13 cellular contexts compared by ENCODE assay signal in the genomic region with DNA sequence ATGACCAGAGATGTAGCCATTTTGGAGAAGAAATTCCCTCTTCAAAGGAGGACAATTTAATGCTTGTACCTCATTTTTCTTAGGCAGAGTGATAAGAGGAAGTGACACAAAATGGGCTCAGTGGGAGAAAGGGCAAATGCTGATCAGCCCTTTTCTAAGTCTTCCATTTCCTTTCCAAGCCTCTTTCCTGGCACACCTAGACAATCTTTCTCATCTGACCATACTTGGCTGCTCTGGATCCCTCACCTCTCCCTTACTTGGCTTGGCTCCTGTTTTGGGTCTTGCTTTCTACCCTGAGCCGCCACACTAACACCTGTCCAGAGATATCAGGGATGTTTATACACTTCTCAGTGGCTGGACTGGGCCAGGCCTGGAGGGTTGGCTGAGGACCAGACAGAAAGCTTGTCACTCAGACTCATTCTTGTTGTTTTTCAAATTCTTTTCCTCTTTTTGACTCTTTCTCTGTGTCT. TPM values are rescaled to one million over a fixed set of nuclear protein-coding genes. Genes with fewer than 3 reads are reported as not detected.
DNase-seq lines count a peak whose midpoint lies in the region; ATAC-seq, FAIRE-seq and TF ChIP-seq lines count a peak whose summit lies in the region.
"Had no signal": no experiment of that assay in that cellular context is flagged by ENCODE, and none has a peak within 500 bp of the region (broad histone marks: within the 10 kb centered on the region; RNA-seq: fewer than 3 reads in every experiment).

No MANE protein-coding gene starts in this region.

- CTCF ChIA-PET in HepG2 (lab: Yijun Ruan, JAX; ENCODE audit: low intra/inter-chr PET ratio, low total read pairs), result no interaction called here

- POLR2A ChIA-PET in HepG2 (lab: Yijun Ruan, JAX), result interaction anchor here (1.3 kb wide), 1 partner anchor 69 kb away, joined by 4 read pairs; no protein-coding TSS in a partner anchor

- DNase-seq in HepG2 (ENCODE audit: low spot score), result no peak
- no peak for DNase-seq in naive B cell
- DNase-seq in NCI-H774 (lab: John Stamatoyannopoulos, UW), result no peak
- no peak for DNase-seq in GM23338 (ENCODE audit: low spot score)
- DNase-seq in NCI-H1105 (lab: John Stamatoyannopoulos, UW), result no peak
- DNase-seq: brain microvascular endothelial cell, foreskin melanocyte, HFFc6, WERI-Rb-1 had no signal

- BruUV-seq in HepG2 (replicated peaks; lab: Mats Ljungman, UMichigan), result no TSS peak

- H3K4me1 ChIP-seq in liver (ENCODE audit: control insufficient read depth in 4 of 4, insufficient read depth in 4 of 4, low read length in 3 of 4) (peaks cover 25 to 54% (median 35%) of the 10 kb centered on the region in 4 donors), HepG2 (ENCODE audit: insufficient read depth, low read length) (peaks cover 93% of the 10 kb centered on the region), GM23338 (ENCODE audit: insufficient read depth) (peaks cover 20% of the 10 kb centered on the region)

- H3K27ac Mint-ChIP-seq in naive B cell (peak overlapping the region in 5 of 6 donors; percentile 72 to 95 (median 78)), GM23338 (no peak overlapping the region)

- H3K9ac ChIP-seq in liver (ENCODE audit: low read depth in 1 of 2, low read length in 2 of 2), result no peak overlapping the region
- H3K9ac ChIP-seq in HepG2 (ENCODE audit: insufficient read depth, low read depth, low read length), result no peak overlapping the region

- peak overlapping the region; percentile 21 to 44 for H3K27ac ChIP-seq in liver (ENCODE audit: low read depth in 1 of 2, low read length in 2 of 2)
- no peak overlapping the region for H3K27ac ChIP-seq in HepG2 (ENCODE audit: extremely low read length, insufficient read depth, low read length)
- H3K27ac ChIP-seq in cingulate gyrus (ENCODE audit: low read depth, low read length), result peak overlapping the region; percentile 23
- no peak overlapping the region for H3K27ac ChIP-seq in GM23338 (ENCODE audit: low read depth)
- H3K27ac ChIP-seq: brain microvascular endothelial cell, WERI-Rb-1 had no signal

- no peak for TF ChIP-seq EP300 in HepG2 (IDR thresholded peaks at IDR 0.05; ENCODE audit: low read depth in 2 of 2, low read length in 2 of 2)
- no peak for TF ChIP-seq EP300 in HepG2 (CRISPR knock-in tag; IDR thresholded peaks at IDR 0.05; ENCODE audit: borderline replicate concordance)

- no peaks in the 10 kb centered on the region for H3K27me3 Mint-ChIP-seq in naive B cell
- peaks cover 3% of the 10 kb centered on the region for H3K27me3 Mint-ChIP-seq in GM23338 (ENCODE audit: insufficient read depth, low read depth, poor library complexity)

- ATAC-seq in HepG2 (no peak), naive B cell (ENCODE audit: low read depth in 2 of 2) (no peak), GM23338 (no peak), GM21825 (IDR thresholded peaks at IDR 0.05; ENCODE audit: unreplicated experiment) (no peak)

- peaks cover 32 to 55% (median 33%) of the 10 kb centered on the region in 3 donors for H3K4me1 Mint-ChIP-seq in naive B cell
- peaks cover 25% of the 10 kb centered on the region for H3K4me1 Mint-ChIP-seq in GM23338

- H3K4me3 ChIP-seq in liver (ENCODE audit: low read depth in 1 of 3, low read length in 3 of 3) (no peak overlapping the region), HepG2 (replicated peaks in 1 of 3; ENCODE audit: insufficient read depth in 1 of 3, low read depth in 2 of 3, low read length in 3 of 3) (no peak overlapping the region), GM23338 (no peak overlapping the region)

- no peak overlapping the region for H2AFZ ChIP-seq in HepG2 (ENCODE audit: low read length)
- H2AFZ ChIP-seq in GM23338, result no peak overlapping the region

- no peak for TF ChIP-seq POLR2A in HepG2 (IDR thresholded peaks at IDR 0.05; ENCODE audit: insufficient read depth in 1 of 2, low read depth in 2 of 2, low read length in 2 of 2)

- H3K4me2 ChIP-seq in HepG2 (ENCODE audit: low read depth, low read length) (no peak overlapping the region), GM23338 (no peak overlapping the region)

- 29% methylated on average over 1 of the region's 1 CpG for WGBS in liver
- WGBS in HepG2 (ENCODE audit: low lambda C conversion rate), result 9% methylated on average over 1 of the region's 1 CpG

- in situ Hi-C loops in HepG2 (cut with HindIII; ENCODE audit: extremely low pct_ligation_motif_present, low pct_unique_long_range_greater_than_20kb), result no loop called here

- H4K20me1 ChIP-seq in HepG2 (ENCODE audit: insufficient read depth, low read length) (no peaks in the 10 kb centered on the region), GM23338 (replicated peaks; ENCODE audit: insufficient read depth) (no peaks in the 10 kb centered on the region)

- H3F3A ChIP-seq in GM23338 (replicated peaks; ENCODE audit: low read depth), result no peaks in the 10 kb centered on the region

- H3K4me3 Mint-ChIP-seq in naive B cell, result peak overlapping the region in 6 of 8 donors; percentile 0 to 76 (median 28)
- H3K4me3 Mint-ChIP-seq in GM23338, result no peak overlapping the region
- H3K4me3 Mint-ChIP-seq: HFFc6 had no signal

- no peaks in the 10 kb centered on the region for H3K9me3 ChIP-seq in liver (ENCODE audit: control insufficient read depth in 4 of 4, low read length in 3 of 4)
- no peaks in the 10 kb centered on the region for H3K9me3 ChIP-seq in HepG2 (ENCODE audit: low read length)

- H3K27me3 ChIP-seq in liver (ENCODE audit: control insufficient read depth in 4 of 4, insufficient read depth in 4 of 4, low read length in 3 of 4), result no peaks in the 10 kb centered on the region
- H3K27me3 ChIP-seq in HepG2 (ENCODE audit: control insufficient read depth in 1 of 2, insufficient read depth in 2 of 2, low read length in 2 of 2), result no peaks in the 10 kb centered on the region
- H3K27me3 ChIP-seq in GM23338 (ENCODE audit: insufficient read depth), result no peaks in the 10 kb centered on the region
- H3K27me3 ChIP-seq: brain microvascular endothelial cell had no signal

- no peaks in the 10 kb centered on the region for H3K9me3 Mint-ChIP-seq in naive B cell
- no peaks in the 10 kb centered on the region for H3K9me3 Mint-ChIP-seq in GM23338
- H3K9me3 Mint-ChIP-seq: HFFc6 had no signal

- H3K36me3 ChIP-seq in liver (ENCODE audit: control insufficient read depth in 4 of 4, insufficient read depth in 3 of 4, low read depth in 1 of 4, low read length in 3 of 4), result peaks cover 0 to 4% (median 0%) of the 10 kb centered on the region in 4 donors
- no peaks in the 10 kb centered on the region for H3K36me3 ChIP-seq in HepG2 (replicated peaks in 1 of 2; ENCODE audit: control insufficient read depth in 1 of 2, insufficient read depth in 2 of 2, low read length in 2 of 2)
- H3K36me3 ChIP-seq in GM23338 (ENCODE audit: insufficient read depth), result no peaks in the 10 kb centered on the region
- H3K36me3 ChIP-seq: brain microvascular endothelial cell, WERI-Rb-1 had no signal

- TF ChIP-seq CTCF in liver (IDR thresholded peaks at IDR 0.05; ENCODE audit: low read depth, low read length, missing input control) (no peak), HepG2 (CRISPR knock-in tag; IDR thresholded peaks at IDR 0.05) (no peak), GM23338 (conservative IDR thresholded peaks at IDR 0.05; ENCODE audit: low read depth in 2 of 2) (no peak)

- no peaks in the 10 kb centered on the region for H3K9me2 ChIP-seq in GM23338 (ENCODE audit: insufficient read depth)

- peak in 1 of 2 donors; percentile 31 for TF ChIP-seq RAD21 in liver (IDR thresholded peaks at IDR 0.05)
- no peak for TF ChIP-seq RAD21 in HepG2 (CRISPR knock-in tag; IDR thresholded peaks at IDR 0.05)

- no peak for FAIRE-seq in HepG2 (lab: Jason Lieb, UNC)

- H3K36me3 Mint-ChIP-seq in naive B cell (no peaks in the 10 kb centered on the region), GM23338 (ENCODE audit: low read depth) (no peaks in the 10 kb centered on the region)

- H3K79me2 ChIP-seq in HepG2 (ENCODE audit: insufficient read depth, low read length) (no peaks in the 10 kb centered on the region), GM23338 (replicated peaks; ENCODE audit: insufficient read depth) (no peaks in the 10 kb centered on the region)

- intact Hi-C loops in HepG2 (cut with micrococcal nuclease; ENCODE audit: unreplicated experiment), result no loop called here

RNA-seq across cellular contexts. Expression of a gene that starts 13.1 kb away (rescaled TPM):
- 100 to 1,000 TPM in 1 of 2 donors, 10 to 100 TPM in 1; 84.7 to 223 TPM for total RNA-seq in liver
- 10 to 100 TPM; 53.8 to 99.2 TPM for polyA plus RNA-seq in liver
- total RNA-seq in HepG2 (2016; rRNA removed; fragmentation: Illumina TruSeq; extraction: Trizol), result 24.4 and 25.4 TPM in 2 replicates
- total RNA-seq in HepG2 (2016; cell fraction: cytosol; rRNA removed; fragmentation: Illumina TruSeq; extraction: Trizol; ENCODE audit: low read depth), result 4.1 and 4.3 TPM in 2 replicates
- total RNA-seq in HepG2 (2016; cell fraction: insoluble cytoplasmic fraction; rRNA removed; fragmentation: Illumina TruSeq; extraction: Trizol), result 23.8 and 24.4 TPM in 2 replicates
- total RNA-seq in HepG2 (2016; cell fraction: membrane; rRNA removed; fragmentation: Illumina TruSeq; extraction: Trizol), result 11.5 and 11.6 TPM in 2 replicates
- total RNA-seq in HepG2 (2016; cell fraction: nucleus; rRNA removed; fragmentation: Illumina TruSeq; extraction: Trizol), result 34.7 and 39.5 TPM in 2 replicates
- 237 and 283 TPM in 2 replicates for polyA plus RNA-seq in HepG2 (2011; rRNA removed)
- 133 and 240 TPM in 2 replicates for polyA plus RNA-seq in HepG2 (2011; cell fraction: cytosol; rRNA removed)
- polyA plus RNA-seq in HepG2 (2011; cell fraction: nucleus; rRNA removed), result 150 and 152 TPM in 2 replicates
- 191 and 204 TPM in 2 replicates for polyA plus RNA-seq in HepG2 (2012)
- polyA plus RNA-seq in HepG2 (2016; cell fraction: cytosol; fragmentation: Illumina TruSeq; extraction: Trizol; ENCODE audit: low read depth), result 1.0 and 1.3 TPM in 2 replicates
- polyA plus RNA-seq in HepG2 (2016; cell fraction: insoluble cytoplasmic fraction; fragmentation: Illumina TruSeq; extraction: Trizol; ENCODE audit: low read depth), result 19.6 and 21.5 TPM in 2 replicates
- polyA plus RNA-seq in HepG2 (2016; cell fraction: membrane; fragmentation: Illumina TruSeq; extraction: Trizol; ENCODE audit: low read depth), result 3.9 and 4.1 TPM in 2 replicates
- polyA plus RNA-seq in HepG2 (2016; cell fraction: nucleus; fragmentation: Illumina TruSeq; extraction: Trizol; ENCODE audit: insufficient read depth, low read depth), result 35.2 and 39.0 TPM in 2 replicates
- polyA minus RNA-seq in HepG2 (2011; rRNA and poly(A)+ RNA removed; ENCODE audit: low replicate concordance), result 132 and 425 TPM in 2 replicates
- polyA minus RNA-seq in HepG2 (2011; cell fraction: cytosol; rRNA and poly(A)+ RNA removed), result 117 and 168 TPM in 2 replicates
- 259 and 346 TPM in 2 replicates for polyA minus RNA-seq in HepG2 (2011; cell fraction: nucleus; rRNA and poly(A)+ RNA removed)
- polyA plus RNA-seq in naive B cell (ENCODE audit: low read depth in 6 of 6), result 1,000 to 10,000 TPM; 2,524 to 6,933 (median 5,735) TPM
- 29.1 and 31.5 TPM in 2 replicates for total RNA-seq in GM23338 (2014; rRNA removed; shearing (Covaris generic))
- 19.5 and 22.8 TPM in 2 replicates for polyA plus RNA-seq in GM23338 (2016; fragmentation: Nextera tagmentation; extraction: Ambion mirVana)

RNA-seq across cellular contexts. Expression of a gene that starts 18.8 kb away (rescaled TPM):
- 10 to 100 TPM; 11.9 to 12.7 TPM for total RNA-seq in liver
- polyA plus RNA-seq in liver, result 10 to 100 TPM; 19.8 to 23.4 TPM
- total RNA-seq in HepG2 (2016; rRNA removed; fragmentation: Illumina TruSeq; extraction: Trizol), result 12.4 and 15.3 TPM in 2 replicates
- total RNA-seq in HepG2 (2016; cell fraction: cytosol; rRNA removed; fragmentation: Illumina TruSeq; extraction: Trizol; ENCODE audit: low read depth), result 7.1 and 7.5 TPM in 2 replicates
- total RNA-seq in HepG2 (2016; cell fraction: insoluble cytoplasmic fraction; rRNA removed; fragmentation: Illumina TruSeq; extraction: Trizol), result 12.8 and 14.4 TPM in 2 replicates
- 15.4 and 17.0 TPM in 2 replicates for total RNA-seq in HepG2 (2016; cell fraction: membrane; rRNA removed; fragmentation: Illumina TruSeq; extraction: Trizol)
- total RNA-seq in HepG2 (2016; cell fraction: nucleus; rRNA removed; fragmentation: Illumina TruSeq; extraction: Trizol), result 5.4 and 6.2 TPM in 2 replicates
- polyA plus RNA-seq in HepG2 (2011; rRNA removed), result 10.8 and 11.5 TPM in 2 replicates
- 7.4 and 7.9 TPM in 2 replicates for polyA plus RNA-seq in HepG2 (2011; cell fraction: cytosol; rRNA removed)
- polyA plus RNA-seq in HepG2 (2011; cell fraction: nucleus; rRNA removed), result 5.1 and 6.2 TPM in 2 replicates
- 14.4 and 20.2 TPM in 2 replicates for polyA plus RNA-seq in HepG2 (2012)
- 10.0 and 10.7 TPM in 2 replicates for polyA plus RNA-seq in HepG2 (2016; cell fraction: cytosol; fragmentation: Illumina TruSeq; extraction: Trizol; ENCODE audit: low read depth)
- 21.5 and 23.2 TPM in 2 replicates for polyA plus RNA-seq in HepG2 (2016; cell fraction: insoluble cytoplasmic fraction; fragmentation: Illumina TruSeq; extraction: Trizol; ENCODE audit: low read depth)
- polyA plus RNA-seq in HepG2 (2016; cell fraction: membrane; fragmentation: Illumina TruSeq; extraction: Trizol; ENCODE audit: low read depth), result 20.0 and 21.6 TPM in 2 replicates
- 11.4 and 13.9 TPM in 2 replicates for polyA plus RNA-seq in HepG2 (2016; cell fraction: nucleus; fragmentation: Illumina TruSeq; extraction: Trizol; ENCODE audit: insufficient read depth, low read depth)
- 2.5 and 3.4 TPM in 2 replicates for polyA minus RNA-seq in HepG2 (2011; rRNA and poly(A)+ RNA removed; ENCODE audit: low replicate concordance)
- polyA minus RNA-seq in HepG2 (2011; cell fraction: cytosol; rRNA and poly(A)+ RNA removed), result 2.5 and 4.6 TPM in 2 replicates
- polyA minus RNA-seq in HepG2 (2011; cell fraction: nucleus; rRNA and poly(A)+ RNA removed), result 5.0 and 6.6 TPM in 2 replicates
- polyA plus RNA-seq in naive B cell (ENCODE audit: low read depth in 6 of 6), result 100 to 1,000 TPM in 1 of 6 donors, 10 to 100 TPM in 5; 79.5 to 202 (median 91.7) TPM
- total RNA-seq in GM23338 (2014; rRNA removed; shearing (Covaris generic)), result 0.82 and 3.1 TPM in 2 replicates
- polyA plus RNA-seq in GM23338 (2016; fragmentation: Nextera tagmentation; extraction: Ambion mirVana), result 9.5 and 9.8 TPM in 2 replicates

RNA-seq across cellular contexts. Expression of a gene that starts 18.9 kb away (rescaled TPM):
- total RNA-seq in liver (under 1 TPM in 1 of 2 donors, not detected in 1; 0.17 TPM), HepG2 (2016; rRNA removed; fragmentation: Illumina TruSeq; extraction: Trizol) (0.07 and 0.14 TPM in 2 replicates)
- polyA plus RNA-seq in liver (under 1 TPM; 0.06 to 0.13 TPM), HepG2 (2011; rRNA removed) (0.05 and 0.07 TPM in 2 replicates), naive B cell (ENCODE audit: low read depth in 6 of 6) (under 1 TPM in 2 of 6 donors, not detected in 4; 0.15 to 0.27 TPM), GM23338 (2016; fragmentation: Nextera tagmentation; extraction: Ambion mirVana) (0.09 and 0.16 TPM in 2 replicates)
- not detected in 2 replicates for total RNA-seq in HepG2 (2016; cell fraction: cytosol; rRNA removed; fragmentation: Illumina TruSeq; extraction: Trizol; ENCODE audit: low read depth)
- total RNA-seq in HepG2 (2016; cell fraction: insoluble cytoplasmic fraction; rRNA removed; fragmentation: Illumina TruSeq; extraction: Trizol), result 0.04 TPM in 1 of 2 replicates, not detected in the other
- total RNA-seq in HepG2 (2016; cell fraction: membrane; rRNA removed; fragmentation: Illumina TruSeq; extraction: Trizol), result 0.03 and 0.07 TPM in 2 replicates
- 0.13 and 0.19 TPM in 2 replicates for total RNA-seq in HepG2 (2016; cell fraction: nucleus; rRNA removed; fragmentation: Illumina TruSeq; extraction: Trizol)
- 0.04 and 0.05 TPM in 2 replicates for polyA plus RNA-seq in HepG2 (2011; cell fraction: cytosol; rRNA removed)
- 0.47 and 0.53 TPM in 2 replicates for polyA plus RNA-seq in HepG2 (2011; cell fraction: nucleus; rRNA removed)
- polyA plus RNA-seq in HepG2 (2012), result 0.11 and 0.19 TPM in 2 replicates
- not detected in 2 replicates for polyA plus RNA-seq in HepG2 (2016; cell fraction: cytosol; fragmentation: Illumina TruSeq; extraction: Trizol; ENCODE audit: low read depth)
- polyA plus RNA-seq in HepG2 (2016; cell fraction: insoluble cytoplasmic fraction; fragmentation: Illumina TruSeq; extraction: Trizol; ENCODE audit: low read depth), result 0.08 TPM in 1 of 2 replicates, not detected in the other
- 0.05 TPM in 1 of 2 replicates, not detected in the other for polyA plus RNA-seq in HepG2 (2016; cell fraction: membrane; fragmentation: Illumina TruSeq; extraction: Trizol; ENCODE audit: low read depth)
- polyA plus RNA-seq in HepG2 (2016; cell fraction: nucleus; fragmentation: Illumina TruSeq; extraction: Trizol; ENCODE audit: insufficient read depth, low read depth), result 0.12 and 0.16 TPM in 2 replicates
- polyA minus RNA-seq in HepG2 (2011; rRNA and poly(A)+ RNA removed; ENCODE audit: low replicate concordance), result 0.08 and 1.4 TPM in 2 replicates
- not detected in 2 replicates for polyA minus RNA-seq in HepG2 (2011; cell fraction: cytosol; rRNA and poly(A)+ RNA removed)
- polyA minus RNA-seq in HepG2 (2011; cell fraction: nucleus; rRNA and poly(A)+ RNA removed), result 0.25 and 0.39 TPM in 2 replicates
- 0.35 and 2.2 TPM in 2 replicates for total RNA-seq in GM23338 (2014; rRNA removed; shearing (Covaris generic))

RNA-seq across cellular contexts. Expression of a gene that starts 25.4 kb away (rescaled TPM):
- total RNA-seq in liver, result 1 to 10 TPM; 6.5 to 8.6 TPM
- polyA plus RNA-seq in liver, result 1 to 10 TPM; 4.6 to 6.0 TPM
- 8.1 and 10.9 TPM in 2 replicates for total RNA-seq in HepG2 (2016; rRNA removed; fragmentation: Illumina TruSeq; extraction: Trizol)
- 1.6 TPM in 2 replicates for total RNA-seq in HepG2 (2016; cell fraction: cytosol; rRNA removed; fragmentation: Illumina TruSeq; extraction: Trizol; ENCODE audit: low read depth)
- total RNA-seq in HepG2 (2016; cell fraction: insoluble cytoplasmic fraction; rRNA removed; fragmentation: Illumina TruSeq; extraction: Trizol), result 8.3 and 9.6 TPM in 2 replicates
- total RNA-seq in HepG2 (2016; cell fraction: membrane; rRNA removed; fragmentation: Illumina TruSeq; extraction: Trizol), result 6.8 and 7.1 TPM in 2 replicates
- 5.0 and 5.9 TPM in 2 replicates for total RNA-seq in HepG2 (2016; cell fraction: nucleus; rRNA removed; fragmentation: Illumina TruSeq; extraction: Trizol)
- 19.4 and 24.9 TPM in 2 replicates for polyA plus RNA-seq in HepG2 (2011; rRNA removed)
- polyA plus RNA-seq in HepG2 (2011; cell fraction: cytosol; rRNA removed), result 19.3 and 22.0 TPM in 2 replicates
- polyA plus RNA-seq in HepG2 (2011; cell fraction: nucleus; rRNA removed), result 5.2 and 7.4 TPM in 2 replicates
- polyA plus RNA-seq in HepG2 (2012), result 4.8 and 5.8 TPM in 2 replicates
- polyA plus RNA-seq in HepG2 (2016; cell fraction: cytosol; fragmentation: Illumina TruSeq; extraction: Trizol; ENCODE audit: low read depth), result 1.3 and 1.7 TPM in 2 replicates
- polyA plus RNA-seq in HepG2 (2016; cell fraction: insoluble cytoplasmic fraction; fragmentation: Illumina TruSeq; extraction: Trizol; ENCODE audit: low read depth), result 12.8 and 15.5 TPM in 2 replicates
- polyA plus RNA-seq in HepG2 (2016; cell fraction: membrane; fragmentation: Illumina TruSeq; extraction: Trizol; ENCODE audit: low read depth), result 5.7 and 5.8 TPM in 2 replicates
- polyA plus RNA-seq in HepG2 (2016; cell fraction: nucleus; fragmentation: Illumina TruSeq; extraction: Trizol; ENCODE audit: insufficient read depth, low read depth), result 9.8 and 10.9 TPM in 2 replicates
- polyA minus RNA-seq in HepG2 (2011; rRNA and poly(A)+ RNA removed; ENCODE audit: low replicate concordance), result 15.4 and 31.6 TPM in 2 replicates
- polyA minus RNA-seq in HepG2 (2011; cell fraction: cytosol; rRNA and poly(A)+ RNA removed), result 12.6 and 13.9 TPM in 2 replicates
- polyA minus RNA-seq in HepG2 (2011; cell fraction: nucleus; rRNA and poly(A)+ RNA removed), result 5.9 and 7.2 TPM in 2 replicates
- 10 to 100 TPM; 10.6 to 14.2 (median 12.7) TPM for polyA plus RNA-seq in naive B cell (ENCODE audit: low read depth in 6 of 6)
- total RNA-seq in GM23338 (2014; rRNA removed; shearing (Covaris generic)), result 2.5 and 2.6 TPM in 2 replicates
- 0.76 and 1.1 TPM in 2 replicates for polyA plus RNA-seq in GM23338 (2016; fragmentation: Nextera tagmentation; extraction: Ambion mirVana)

RNA-seq across cellular contexts. Expression of a gene that starts 38.3 kb away (rescaled TPM):
- 10 to 100 TPM; 68.0 to 80.5 TPM for total RNA-seq in liver
- polyA plus RNA-seq in liver, result 100 to 1,000 TPM; 115 to 138 TPM
- total RNA-seq in HepG2 (2016; rRNA removed; fragmentation: Illumina TruSeq; extraction: Trizol), result 0.15 and 0.18 TPM in 2 replicates
- 0.35 TPM in 1 of 2 replicates, not detected in the other for total RNA-seq in HepG2 (2016; cell fraction: cytosol; rRNA removed; fragmentation: Illumina TruSeq; extraction: Trizol; ENCODE audit: low read depth)
- 0.30 TPM in 1 of 2 replicates, not detected in the other for total RNA-seq in HepG2 (2016; cell fraction: insoluble cytoplasmic fraction; rRNA removed; fragmentation: Illumina TruSeq; extraction: Trizol)
- total RNA-seq in HepG2 (2016; cell fraction: membrane; rRNA removed; fragmentation: Illumina TruSeq; extraction: Trizol), result 0.22 and 0.28 TPM in 2 replicates
- not detected in 2 replicates for total RNA-seq in HepG2 (2016; cell fraction: nucleus; rRNA removed; fragmentation: Illumina TruSeq; extraction: Trizol)
- polyA plus RNA-seq in HepG2 (2011; rRNA removed), result 0.03 TPM in 1 of 2 replicates, not detected in the other
- 0.03 and 0.05 TPM in 2 replicates for polyA plus RNA-seq in HepG2 (2011; cell fraction: cytosol; rRNA removed)
- not detected in 2 replicates for polyA plus RNA-seq in HepG2 (2011; cell fraction: nucleus; rRNA removed)
- not detected in 2 replicates for polyA plus RNA-seq in HepG2 (2012)
- 0.08 and 0.12 TPM in 2 replicates for polyA plus RNA-seq in HepG2 (2016; cell fraction: cytosol; fragmentation: Illumina TruSeq; extraction: Trizol; ENCODE audit: low read depth)
- not detected in 2 replicates for polyA plus RNA-seq in HepG2 (2016; cell fraction: insoluble cytoplasmic fraction; fragmentation: Illumina TruSeq; extraction: Trizol; ENCODE audit: low read depth)
- not detected in 2 replicates for polyA plus RNA-seq in HepG2 (2016; cell fraction: membrane; fragmentation: Illumina TruSeq; extraction: Trizol; ENCODE audit: low read depth)
- not detected in 2 replicates for polyA plus RNA-seq in HepG2 (2016; cell fraction: nucleus; fragmentation: Illumina TruSeq; extraction: Trizol; ENCODE audit: insufficient read depth, low read depth)
- polyA minus RNA-seq in HepG2 (2011; rRNA and poly(A)+ RNA removed; ENCODE audit: low replicate concordance), result not detected in 2 replicates
- not detected in 2 replicates for polyA minus RNA-seq in HepG2 (2011; cell fraction: cytosol; rRNA and poly(A)+ RNA removed)
- polyA minus RNA-seq in HepG2 (2011; cell fraction: nucleus; rRNA and poly(A)+ RNA removed), result not detected in 2 replicates
- not detected for polyA plus RNA-seq in naive B cell (ENCODE audit: low read depth in 6 of 6)
- total RNA-seq in GM23338 (2014; rRNA removed; shearing (Covaris generic)), result 0.23 and 0.42 TPM in 2 replicates
- 0.45 and 0.99 TPM in 2 replicates for polyA plus RNA-seq in GM23338 (2016; fragmentation: Nextera tagmentation; extraction: Ambion mirVana)
- total RNA-seq: HFFc6, NCI-H460 had no signal

Comparison
In these comparisons a context has a peak if more than half of its experiments do, and no peak if none do; other contexts are left out.
1. H3K27ac ChIP-seq: peak in liver (2 of 2) and cingulate gyrus (single experiment); none in HepG2 (single experiment) and GM23338 (single experiment).
2. RNA of a gene that starts 13.1 kb away (polyA plus RNA-seq): 2,524 to 6,933 TPM in naive B cell; 1.0 to 283 TPM in HepG2, 53.8 to 99.2 TPM in liver and 19.5 to 22.8 TPM in GM23338; every median in the first group is over 4 times any median in the second.